In the genomic region with DNA sequence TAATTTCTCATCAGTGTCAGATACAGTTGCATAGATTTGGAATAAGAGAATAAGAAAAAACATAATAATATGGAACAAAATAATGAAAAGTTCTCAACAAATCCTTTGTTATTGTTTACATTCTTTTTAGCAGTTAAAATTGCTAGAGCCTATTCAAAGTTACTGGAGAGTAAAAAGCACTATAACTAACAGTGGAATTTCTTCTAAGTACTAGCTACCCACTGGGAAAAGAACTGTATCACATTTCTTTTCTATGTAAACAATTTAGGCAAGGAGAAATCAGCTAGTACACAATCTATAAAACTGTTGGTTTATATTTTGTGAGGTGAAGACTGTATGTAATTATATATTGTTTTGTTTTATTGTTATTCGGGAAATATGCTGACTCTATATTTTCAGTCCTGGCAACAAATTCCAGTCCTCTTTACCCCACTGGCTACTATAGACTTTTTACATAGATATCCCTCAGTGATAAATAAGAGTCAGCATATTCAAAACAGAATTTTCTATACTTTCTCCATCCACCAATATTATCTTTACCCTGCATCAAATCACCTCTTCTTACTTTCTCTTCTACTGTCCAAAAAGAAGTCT, we compare ENCODE assay signal across 27 cellular contexts.
"Had no signal": no experiment of that assay in that cellular context is flagged by ENCODE, and none has a peak within 500 bp of the region (broad histone marks: within the 10 kb centered on the region; RNA-seq: fewer than 3 reads in every experiment).

No MANE protein-coding gene starts in this region.

- H3K27ac ChIP-seq: ascending aorta, body of pancreas, coronary artery, Peyer's patch, RWPE1, SJCRH30 had no signal

- ATAC-seq: activated CD8-positive, alpha-beta T cell treated with anti-CD3 and anti-CD28 coated beads, Interleukin-2, amount 10 ng/mL, durations not matched to agents 7 days and 5 days; body of pancreas; T-helper 17 cell; WTC11 had no signal

- FAIRE-seq: bronchial epithelial cell had no signal

- DNase-seq: activated CD4-positive, alpha-beta T cell treated with anti-CD3 and anti-CD28 coated beads for 48 hours; activated CD4-positive, alpha-beta T cell treated with anti-CD3 and anti-CD28 coated beads, Interleukin-2, amount 50 U/mL, for 4 hours; activated CD4-positive, CD25-positive, alpha-beta regulatory T cell treated with anti-CD3 and anti-CD28 coated beads, Interleukin-2, amount 50 U/mL, for 72 hours; activated CD8-positive, alpha-beta memory T cell treated with anti-CD3 and anti-CD28 coated beads, Interleukin-2, amount 50 U/mL, for 48 hours; activated CD8-positive, alpha-beta T cell treated with anti-CD3 and anti-CD28 coated beads, Interleukin-2, amount 10 ng/mL, durations not matched to agents 7 days and 5 days; activated naive CD4-positive, alpha-beta T cell treated with anti-CD3 and anti-CD28 coated beads, Interleukin-2, amount 50 U/mL, for 16 hours; activated naive CD8-positive, alpha-beta T cell treated with anti-CD3 and anti-CD28 coated beads, Interleukin-2, amount 10 ng/mL, durations not matched to agents 7 days and 5 days; activated T-cell treated with anti-CD3 and anti-CD28 coated beads, Interleukin-2, amount 50 U/mL, for 1 hour; body of pancreas; central memory CD4-positive, alpha-beta T cell; Kasumi-1; NCI-H1048; NCI-H146; NCI-H1930; NCI-H226; NCI-H526 treated with DMSO at 0.1 percent for 48 hours; NK-92 treated with Interleukin-12 subunit alpha and Interleukin-12 subunit beta, amount 100 ng/mL, for 24 hours; Peyer's patch; Right ventricle myocardium superior; SJCRH30; T-helper 17 cell; T-helper 9 cell had no signal

- H3K4me3 ChIP-seq: ascending aorta, body of pancreas, coronary artery, Peyer's patch, SJCRH30 had no signal

- H3K36me3 ChIP-seq: ascending aorta, Peyer's patch, SJCRH30 had no signal

- H3K4me1 ChIP-seq: ascending aorta, body of pancreas, Peyer's patch had no signal

- H3K9me3 ChIP-seq: ascending aorta, body of pancreas, Peyer's patch, SJCRH30 had no signal

- H3K27me3 ChIP-seq: ascending aorta, body of pancreas, Peyer's patch, SJCRH30 had no signal
